In genomic region chr4:146263785-146264184, GRCh38 we compare ENCODE assay signal across 26 cellular contexts. TPM values are rescaled to one million over a fixed set of nuclear protein-coding genes. Genes with fewer than 3 reads are reported as not detected.
"Had no signal": no experiment of that assay in that cellular context is flagged by ENCODE, and none has a peak within 500 bp of the region (broad histone marks: within the 10 kb centered on the region; RNA-seq: fewer than 3 reads in every experiment).

No MANE protein-coding gene starts in this region.

- FAIRE-seq: colon, endometrium, endothelial cell of umbilical vein had no signal

- H3K9me3 ChIP-seq: colonic mucosa, esophagus muscularis mucosa, esophagus squamous epithelium, gastrocnemius medialis, gastroesophageal sphincter, heart left ventricle, heart right ventricle had no signal

- H3K4me3 ChIP-seq: colonic mucosa, coronary artery, dorsolateral prefrontal cortex, esophagus muscularis mucosa, esophagus squamous epithelium, gastrocnemius medialis, gastroesophageal sphincter, heart left ventricle, heart right ventricle had no signal

- DNase-seq: colonic mucosa; dermis blood vessel endothelial cell; dorsolateral prefrontal cortex; effector CD4-positive, alpha-beta T cell; effector CD8-positive, alpha-beta T cell; effector memory CD4-positive, alpha-beta T cell; effector memory CD8-positive, alpha-beta T cell; endodermal cell; erythroblast; esophagus squamous epithelium; foreskin fibroblast; foreskin keratinocyte; foreskin melanocyte; gastrocnemius medialis; glutamatergic neuron; head of caudate nucleus; heart left ventricle; heart right ventricle had no signal

- H3K36me3 ChIP-seq: colonic mucosa, gastrocnemius medialis had no signal

- H3K27me3 ChIP-seq: colonic mucosa, dorsolateral prefrontal cortex, esophagus muscularis mucosa, esophagus squamous epithelium, foreskin keratinocyte, gastrocnemius medialis, gastroesophageal sphincter, heart left ventricle, heart right ventricle had no signal

- H3K27ac ChIP-seq: colonic mucosa, coronary artery, dorsolateral prefrontal cortex, epithelial cell of prostate, esophagus muscularis mucosa, esophagus squamous epithelium, foreskin keratinocyte, gastrocnemius medialis, gastroesophageal sphincter, heart left ventricle, heart right ventricle had no signal

RNA-seq across cellular contexts. Expression of gene REELD1, which starts 49.4 kb away (rescaled TPM):
- polyA plus RNA-seq: endothelial cell of umbilical vein, fibroblast of lung, foreskin keratinocyte had no signal
